Comparison of ENCODE assay signal across 8 cellular contexts in genomic region chr20:45833030-45833882, GRCh38. TPM values are rescaled to one million over a fixed set of nuclear protein-coding genes. Genes with fewer than 3 reads are reported as not detected.
DNase-seq lines count a peak whose midpoint lies in the region; ATAC-seq and TF ChIP-seq lines count a peak whose summit lies in the region.

Gene SNX21, plus strand, starts transcription at chr20:45833799. Its CDS starts 121 bp downstream, at chr20:45833920.

- DNase-seq in NCI-H2029 (lab: John Stamatoyannopoulos, UW) (peak; percentile 21), NCI-H2029 treated with DMSO at 0.1 percent for 48 hours (lab: John Stamatoyannopoulos, UW) (no peak), LHCN-M2 (ENCODE audit: low read depth) (peak; percentile 93), T follicular helper cell (ENCODE audit: low read depth) (peak; percentile 6), choroid plexus epithelial cell (ENCODE audit: low read depth) (peak; percentile 87), iris pigment epithelial cell (ENCODE audit: low read depth) (peak; percentile 89), skeletal muscle cell (ENCODE audit: low read depth) (peak; percentile 87)

- no peak for TF ChIP-seq CTCF in choroid plexus epithelial cell (conservative IDR thresholded peaks at IDR 0.05; ENCODE audit: low read depth, low read length)

- H3K4me3 ChIP-seq in choroid plexus epithelial cell (ENCODE audit: low read depth, low read length) (peak within 1 kb of the TSS; percentile 73), skeletal muscle cell (ENCODE audit: low read depth, low read length) (peak within 1 kb of the TSS; percentile 74)

- no peak for ATAC-seq in HG03135 (IDR thresholded peaks at IDR 0.05; ENCODE audit: unreplicated experiment)

RNA-seq across cellular contexts. Expression of gene SNX21, which starts in this region (rescaled TPM):
- 75.8 and 80.3 TPM in 2 replicates for total RNA-seq in LHCN-M2 (2014; rRNA removed)
- polyA plus RNA-seq in LHCN-M2 (2012): 32.1 TPM
